Comparison of ENCODE assay signal across 8 cellular contexts in the genomic region with DNA sequence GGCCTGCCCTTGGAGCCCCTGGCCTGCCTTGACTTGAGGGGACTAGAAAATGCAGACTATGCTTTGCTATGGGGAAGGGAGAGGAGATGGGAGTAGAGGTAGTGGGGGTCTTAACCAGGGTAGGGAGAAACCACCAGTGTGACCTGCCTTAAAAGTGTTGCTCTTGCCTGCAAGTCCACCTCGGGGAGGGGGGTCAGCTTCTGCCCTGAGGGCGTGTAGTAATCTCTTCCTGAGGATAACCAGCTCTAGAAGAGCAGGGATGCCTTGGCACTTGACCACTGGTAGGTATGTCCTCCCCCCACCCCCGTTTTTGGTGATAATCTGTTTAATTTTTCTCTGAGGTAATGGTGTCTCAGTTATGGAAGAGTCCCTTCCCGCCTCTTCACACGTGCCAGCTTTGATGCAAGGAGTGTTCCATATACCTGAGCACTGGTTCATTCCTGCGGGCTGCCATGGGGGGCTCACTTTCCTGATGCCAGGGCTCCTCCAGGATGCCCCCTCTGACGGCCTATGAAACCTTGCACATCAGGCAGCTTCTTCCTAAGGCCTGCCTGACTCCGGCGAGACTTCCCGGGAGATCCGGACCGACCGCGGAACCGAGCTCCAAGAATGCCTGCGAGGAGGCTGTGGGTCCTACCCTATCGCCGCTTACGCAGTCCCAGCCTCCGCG. TPM values are rescaled to one million over a fixed set of nuclear protein-coding genes. Genes with fewer than 3 reads are reported as not detected.
A peak's percentile ranks its signal among the peaks of the same experiment; 100 is the strongest.
DNase-seq lines count a peak whose midpoint lies in the region; ATAC-seq and TF ChIP-seq lines count a peak whose summit lies in the region.

No MANE protein-coding gene starts in this region.

- H3K36me3 ChIP-seq in effector memory CD4-positive, alpha-beta T cell (ENCODE audit: control insufficient read depth, insufficient read depth, low read length) = peaks cover 10% of the 10 kb centered on the region

- ATAC-seq in omental fat pad (ENCODE audit: low FRiP score) (peak; percentile 24), GM18498 (IDR thresholded peaks at IDR 0.05; ENCODE audit: unreplicated experiment) (no peak), HG02870 (IDR thresholded peaks at IDR 0.05; ENCODE audit: unreplicated experiment) (no peak)

- peak overlapping the region; percentile 80 for H3K27ac ChIP-seq in effector memory CD4-positive, alpha-beta T cell (ENCODE audit: insufficient read depth, low read length, poor library complexity, severe bottlenecking)

- H3K27me3 ChIP-seq in effector memory CD4-positive, alpha-beta T cell (replicated peaks; ENCODE audit: control insufficient read depth, insufficient read depth, low read length, poor library complexity, severe bottlenecking) = no peaks in the 10 kb centered on the region

- H3K9me3 ChIP-seq in effector memory CD4-positive, alpha-beta T cell (ENCODE audit: control insufficient read depth, low read length) = no peaks in the 10 kb centered on the region

- peak overlapping the region; percentile 90 for H3K4me3 ChIP-seq in effector memory CD4-positive, alpha-beta T cell (ENCODE audit: insufficient read depth, low read depth, low read length, poor library complexity, severe bottlenecking)

- H3K4me1 ChIP-seq in effector memory CD4-positive, alpha-beta T cell (ENCODE audit: control insufficient read depth, insufficient read depth, low read length, poor library complexity, severe bottlenecking) = peaks cover 20% of the 10 kb centered on the region

- DNase-seq in ELR (ENCODE audit: low read depth) = peak; percentile 52
- DNase-seq in NCI-H69 (lab: John Stamatoyannopoulos, UW) = peak; percentile 50
- DNase-seq in effector memory CD4-positive, alpha-beta T cell = no peak
- DNase-seq in omental fat pad (ENCODE audit: low spot score) = no peak
- no peak for DNase-seq in MV-4-11 (lab: John Stamatoyannopoulos, UW)
- no peak for DNase-seq in NCI-H128 (lab: John Stamatoyannopoulos, UW; ENCODE audit: unreplicated experiment)

- no peak for TF ChIP-seq CTCF in omental fat pad (IDR thresholded peaks at IDR 0.05)

RNA-seq across cellular contexts. Expression of gene P4HTM, which starts 0.8 kb away (rescaled TPM):
- 10 to 100 TPM; 25.7 to 43.1 (median 28.2) TPM for total RNA-seq in omental fat pad

RNA-seq across cellular contexts. Expression of gene WDR6, which starts 17.9 kb away (rescaled TPM):
- total RNA-seq in omental fat pad = 100 to 1,000 TPM in 1 of 4 donors, 10 to 100 TPM in 3; 69.2 to 121 (median 81.5) TPM

RNA-seq across cellular contexts. Expression of gene DALRD3, which starts 29.1 kb away (rescaled TPM):
- total RNA-seq in omental fat pad = 10 to 100 TPM; 15.3 to 36.9 (median 30.9) TPM

RNA-seq across cellular contexts. Expression of gene NDUFAF3, which starts 32.7 kb away (rescaled TPM):
- 100 to 1,000 TPM; 108 to 175 (median 140) TPM for total RNA-seq in omental fat pad

RNA-seq across cellular contexts. Expression of gene IMPDH2, which starts 39.9 kb away (rescaled TPM):
- total RNA-seq in omental fat pad = 100 to 1,000 TPM; 125 to 149 (median 138) TPM

Comparison
In these comparisons a context has a peak if more than half of its experiments do, and no peak if none do; other contexts are left out.
1. DNase-seq: peak in ELR (single experiment) and NCI-H69 (single experiment); none in effector memory CD4-positive, alpha-beta T cell (0 of 3), omental fat pad (single experiment), MV-4-11 (single experiment) and NCI-H128 (single experiment).